Comparison of ENCODE assay signal across 1 cellular context in the genomic region with DNA sequence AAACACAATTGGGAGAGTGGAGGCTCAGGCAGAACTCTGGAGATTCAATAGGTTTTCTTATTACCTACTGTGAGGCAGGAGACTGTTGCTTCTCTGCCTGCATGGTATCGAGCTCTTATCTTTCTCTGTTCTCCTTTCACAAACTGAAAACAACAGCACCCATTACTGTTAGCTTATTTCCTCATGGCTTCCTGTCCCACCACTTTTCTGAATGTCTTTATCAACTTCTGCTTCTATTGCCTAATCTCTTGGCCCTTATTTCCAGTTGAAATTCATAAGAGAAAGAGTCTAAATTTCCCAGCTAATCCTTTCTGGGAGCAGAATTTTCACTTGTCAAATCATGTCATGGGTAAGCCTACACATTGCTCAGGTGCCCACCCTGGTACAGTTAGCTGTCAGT.
TF ChIP-seq lines count a peak whose summit lies in the region.

No MANE protein-coding gene starts in this region.

TF ChIP-seq in SK-N-SH treated with all-trans-retinoic acid at 6 μM for 48 hours, 23 proteins besides CTCF, POLR2A, EP300 and RAD21 (continued from another document):
- TF ChIP-seq, protein P1, sequence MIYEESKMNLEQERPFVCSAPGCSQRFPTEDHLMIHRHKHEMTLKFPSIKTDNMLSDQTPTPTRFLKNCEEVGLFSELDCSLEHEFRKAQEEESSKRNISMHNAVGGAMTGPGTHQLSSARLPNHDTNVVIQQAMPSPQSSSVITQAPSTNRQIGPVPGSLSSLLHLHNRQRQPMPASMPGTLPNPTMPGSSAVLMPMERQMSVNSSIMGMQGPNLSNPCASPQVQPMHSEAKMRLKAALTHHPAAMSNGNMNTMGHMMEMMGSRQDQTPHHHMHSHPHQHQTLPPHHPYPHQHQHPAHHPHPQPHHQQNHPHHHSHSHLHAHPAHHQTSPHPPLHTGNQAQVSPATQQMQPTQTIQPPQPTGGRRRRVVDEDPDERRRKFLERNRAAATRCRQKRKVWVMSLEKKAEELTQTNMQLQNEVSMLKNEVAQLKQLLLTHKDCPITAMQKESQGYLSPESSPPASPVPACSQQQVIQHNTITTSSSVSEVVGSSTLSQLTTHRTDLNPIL (CRISPR knock-in tag; IDR thresholded peaks at IDR 0.05; ENCODE audit: low read depth) = no peak
- TF ChIP-seq ZC3H10 (CRISPR knock-in tag; IDR thresholded peaks at IDR 0.05) (no peak), PPARA (CRISPR knock-in tag; IDR thresholded peaks at IDR 0.05; ENCODE audit: borderline replicate concordance) (no peak), GLIS3 (CRISPR knock-in tag; IDR thresholded peaks at IDR 0.05) (no peak), RARB (CRISPR knock-in tag; IDR thresholded peaks at IDR 0.05) (no peak), ESRRG (CRISPR knock-in tag; IDR thresholded peaks at IDR 0.05) (no peak), TCF4 (CRISPR knock-in tag; IDR thresholded peaks at IDR 0.05; ENCODE audit: borderline replicate concordance) (no peak), ZFP30 (CRISPR knock-in tag; IDR thresholded peaks at IDR 0.05) (no peak), ZNF70 (CRISPR knock-in tag; IDR thresholded peaks at IDR 0.05) (no peak), ISL1 (CRISPR knock-in tag; IDR thresholded peaks at IDR 0.05) (no peak), ZNF565 (CRISPR knock-in tag; conservative IDR thresholded peaks at IDR 0.05; ENCODE audit: low read depth) (no peak), CSDC2 (CRISPR knock-in tag; IDR thresholded peaks at IDR 0.05) (no peak), BACH2 (CRISPR knock-in tag; IDR thresholded peaks at IDR 0.05; ENCODE audit: borderline replicate concordance) (no peak), ZFP3 (CRISPR knock-in tag; IDR thresholded peaks at IDR 0.05) (no peak)
- TF ChIP-seq, protein P2, sequence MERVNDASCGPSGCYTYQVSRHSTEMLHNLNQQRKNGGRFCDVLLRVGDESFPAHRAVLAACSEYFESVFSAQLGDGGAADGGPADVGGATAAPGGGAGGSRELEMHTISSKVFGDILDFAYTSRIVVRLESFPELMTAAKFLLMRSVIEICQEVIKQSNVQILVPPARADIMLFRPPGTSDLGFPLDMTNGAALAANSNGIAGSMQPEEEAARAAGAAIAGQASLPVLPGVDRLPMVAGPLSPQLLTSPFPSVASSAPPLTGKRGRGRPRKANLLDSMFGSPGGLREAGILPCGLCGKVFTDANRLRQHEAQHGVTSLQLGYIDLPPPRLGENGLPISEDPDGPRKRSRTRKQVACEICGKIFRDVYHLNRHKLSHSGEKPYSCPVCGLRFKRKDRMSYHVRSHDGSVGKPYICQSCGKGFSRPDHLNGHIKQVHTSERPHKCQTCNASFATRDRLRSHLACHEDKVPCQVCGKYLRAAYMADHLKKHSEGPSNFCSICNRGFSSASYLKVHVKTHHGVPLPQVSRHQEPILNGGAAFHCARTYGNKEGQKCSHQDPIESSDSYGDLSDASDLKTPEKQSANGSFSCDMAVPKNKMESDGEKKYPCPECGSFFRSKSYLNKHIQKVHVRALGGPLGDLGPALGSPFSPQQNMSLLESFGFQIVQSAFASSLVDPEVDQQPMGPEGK (CRISPR knock-in tag; IDR thresholded peaks at IDR 0.05; ENCODE audit: borderline replicate concordance) = no peak
- TF ChIP-seq, protein P3, sequence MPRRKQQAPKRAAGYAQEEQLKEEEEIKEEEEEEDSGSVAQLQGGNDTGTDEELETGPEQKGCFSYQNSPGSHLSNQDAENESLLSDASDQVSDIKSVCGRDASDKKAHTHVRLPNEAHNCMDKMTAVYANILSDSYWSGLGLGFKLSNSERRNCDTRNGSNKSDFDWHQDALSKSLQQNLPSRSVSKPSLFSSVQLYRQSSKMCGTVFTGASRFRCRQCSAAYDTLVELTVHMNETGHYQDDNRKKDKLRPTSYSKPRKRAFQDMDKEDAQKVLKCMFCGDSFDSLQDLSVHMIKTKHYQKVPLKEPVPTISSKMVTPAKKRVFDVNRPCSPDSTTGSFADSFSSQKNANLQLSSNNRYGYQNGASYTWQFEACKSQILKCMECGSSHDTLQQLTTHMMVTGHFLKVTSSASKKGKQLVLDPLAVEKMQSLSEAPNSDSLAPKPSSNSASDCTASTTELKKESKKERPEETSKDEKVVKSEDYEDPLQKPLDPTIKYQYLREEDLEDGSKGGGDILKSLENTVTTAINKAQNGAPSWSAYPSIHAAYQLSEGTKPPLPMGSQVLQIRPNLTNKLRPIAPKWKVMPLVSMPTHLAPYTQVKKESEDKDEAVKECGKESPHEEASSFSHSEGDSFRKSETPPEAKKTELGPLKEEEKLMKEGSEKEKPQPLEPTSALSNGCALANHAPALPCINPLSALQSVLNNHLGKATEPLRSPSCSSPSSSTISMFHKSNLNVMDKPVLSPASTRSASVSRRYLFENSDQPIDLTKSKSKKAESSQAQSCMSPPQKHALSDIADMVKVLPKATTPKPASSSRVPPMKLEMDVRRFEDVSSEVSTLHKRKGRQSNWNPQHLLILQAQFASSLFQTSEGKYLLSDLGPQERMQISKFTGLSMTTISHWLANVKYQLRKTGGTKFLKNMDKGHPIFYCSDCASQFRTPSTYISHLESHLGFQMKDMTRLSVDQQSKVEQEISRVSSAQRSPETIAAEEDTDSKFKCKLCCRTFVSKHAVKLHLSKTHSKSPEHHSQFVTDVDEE (CRISPR knock-in tag; IDR thresholded peaks at IDR 0.05) = no peak
- TF ChIP-seq, protein P4, sequence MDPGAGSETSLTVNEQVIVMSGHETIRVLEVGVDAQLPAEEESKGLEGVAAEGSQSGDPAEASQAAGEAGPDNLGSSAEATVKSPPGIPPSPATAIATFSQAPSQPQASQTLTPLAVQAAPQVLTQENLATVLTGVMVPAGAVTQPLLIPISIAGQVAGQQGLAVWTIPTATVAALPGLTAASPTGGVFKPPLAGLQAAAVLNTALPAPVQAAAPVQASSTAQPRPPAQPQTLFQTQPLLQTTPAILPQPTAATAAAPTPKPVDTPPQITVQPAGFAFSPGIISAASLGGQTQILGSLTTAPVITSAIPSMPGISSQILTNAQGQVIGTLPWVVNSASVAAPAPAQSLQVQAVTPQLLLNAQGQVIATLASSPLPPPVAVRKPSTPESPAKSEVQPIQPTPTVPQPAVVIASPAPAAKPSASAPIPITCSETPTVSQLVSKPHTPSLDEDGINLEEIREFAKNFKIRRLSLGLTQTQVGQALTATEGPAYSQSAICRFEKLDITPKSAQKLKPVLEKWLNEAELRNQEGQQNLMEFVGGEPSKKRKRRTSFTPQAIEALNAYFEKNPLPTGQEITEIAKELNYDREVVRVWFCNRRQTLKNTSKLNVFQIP (CRISPR knock-in tag; IDR thresholded peaks at IDR 0.05; ENCODE audit: borderline replicate concordance, low read depth) = no peak
